1 cellular context compared by ENCODE assay signal in the genomic region with DNA sequence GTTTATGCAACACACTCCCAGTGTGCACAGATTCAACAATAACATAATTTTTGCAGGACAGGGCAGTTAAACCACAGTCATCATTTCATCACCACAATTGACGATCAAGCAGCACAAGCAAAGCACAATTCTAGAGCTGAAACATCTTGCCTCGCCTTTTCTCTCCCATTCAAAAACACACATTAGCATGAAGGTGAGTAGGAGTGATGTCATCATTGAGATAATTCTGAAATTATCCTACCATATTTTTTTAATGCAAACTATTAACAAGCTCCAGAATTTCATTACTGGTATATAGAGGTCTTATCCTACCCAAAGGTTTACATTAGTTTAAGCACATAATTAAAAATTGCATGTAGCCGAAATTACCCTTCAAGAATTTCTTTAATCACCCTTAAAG.
TF ChIP-seq lines count a peak whose summit lies in the region.

No MANE protein-coding gene starts in this region.

TF ChIP-seq in HEK293, 187 proteins besides CTCF, POLR2A, EP300 and RAD21 (continued from another document):
- TF ChIP-seq, protein P1, sequence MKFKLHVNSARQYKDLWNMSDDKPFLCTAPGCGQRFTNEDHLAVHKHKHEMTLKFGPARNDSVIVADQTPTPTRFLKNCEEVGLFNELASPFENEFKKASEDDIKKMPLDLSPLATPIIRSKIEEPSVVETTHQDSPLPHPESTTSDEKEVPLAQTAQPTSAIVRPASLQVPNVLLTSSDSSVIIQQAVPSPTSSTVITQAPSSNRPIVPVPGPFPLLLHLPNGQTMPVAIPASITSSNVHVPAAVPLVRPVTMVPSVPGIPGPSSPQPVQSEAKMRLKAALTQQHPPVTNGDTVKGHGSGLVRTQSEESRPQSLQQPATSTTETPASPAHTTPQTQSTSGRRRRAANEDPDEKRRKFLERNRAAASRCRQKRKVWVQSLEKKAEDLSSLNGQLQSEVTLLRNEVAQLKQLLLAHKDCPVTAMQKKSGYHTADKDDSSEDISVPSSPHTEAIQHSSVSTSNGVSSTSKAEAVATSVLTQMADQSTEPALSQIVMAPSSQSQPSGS (tag by site-specific recombination; IDR thresholded peaks at IDR 0.05; ENCODE audit: low read depth), result peak; percentile 91
- TF ChIP-seq, protein P2, sequence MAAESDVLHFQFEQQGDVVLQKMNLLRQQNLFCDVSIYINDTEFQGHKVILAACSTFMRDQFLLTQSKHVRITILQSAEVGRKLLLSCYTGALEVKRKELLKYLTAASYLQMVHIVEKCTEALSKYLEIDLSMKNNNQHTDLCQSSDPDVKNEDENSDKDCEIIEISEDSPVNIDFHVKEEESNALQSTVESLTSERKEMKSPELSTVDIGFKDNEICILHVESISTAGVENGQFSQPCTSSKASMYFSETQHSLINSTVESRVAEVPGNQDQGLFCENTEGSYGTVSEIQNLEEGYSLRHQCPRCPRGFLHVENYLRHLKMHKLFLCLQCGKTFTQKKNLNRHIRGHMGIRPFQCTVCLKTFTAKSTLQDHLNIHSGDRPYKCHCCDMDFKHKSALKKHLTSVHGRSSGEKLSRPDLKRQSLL (tag by site-specific recombination; IDR thresholded peaks at IDR 0.05), result 0 out of 2 replicates have a peak, but pooled peaks have one; percentile 10
